In genomic region chr11:35145249-35145648, GRCh38 we compare ENCODE assay signal across 1 cellular context.
TF ChIP-seq lines count a peak whose summit lies in the region.

No MANE protein-coding gene starts in this region.

TF ChIP-seq in GM12878, 131 proteins besides CTCF, POLR2A, EP300 and RAD21 (continued from another document and continues in another):
- TF ChIP-seq BACH1 (IDR thresholded peaks at IDR 0.05; ENCODE audit: borderline replicate concordance) (peak; percentile 59; the same call in 1 of the 2 replicates), NFYA (IDR thresholded peaks at IDR 0.05; ENCODE audit: borderline replicate concordance, low read depth, low read length) (no peak), NBN (IDR thresholded peaks at IDR 0.05) (peak; percentile 48; the same call in 1 of the 2 replicates), HSF1 (IDR thresholded peaks at IDR 0.05; ENCODE audit: low read depth, low read length) (no peak), SRF (IDR thresholded peaks at IDR 0.05; ENCODE audit: low read depth in 2 of 2, low read length in 2 of 2) (peak in 1 of 2 experiments; percentile 29; a peak in 1 of 4 replicates), PAX5 (IDR thresholded peaks at IDR 0.05; ENCODE audit: borderline replicate concordance, low read depth, low read length) (peak; percentile 92), GABPA (IDR thresholded peaks at IDR 0.05; ENCODE audit: low read depth) (peak; percentile 50; the same call in 1 of the 2 replicates), POU2F2 (IDR thresholded peaks at IDR 0.05; ENCODE audit: borderline replicate concordance, low read depth, low read length) (peak; percentile 75; the same call in 2 of the 3 replicates), TAF1 (IDR thresholded peaks at IDR 0.05; ENCODE audit: borderline replicate concordance, low read depth, low read length) (no peak), BCL11A (IDR thresholded peaks at IDR 0.05; ENCODE audit: low read depth, low read length) (peak; percentile 87; the same call in 1 of the 2 replicates), CREM (IDR thresholded peaks at IDR 0.05; ENCODE audit: low read depth) (peak; percentile 93), RCOR1 (conservative IDR thresholded peaks at IDR 0.05; ENCODE audit: low read depth, low read length) (no peak), EGR1 (IDR thresholded peaks at IDR 0.05; ENCODE audit: borderline replicate concordance in 1 of 2, low read depth in 2 of 2, low read length in 2 of 2) (no peak), CREB1 (IDR thresholded peaks at IDR 0.05; ENCODE audit: low read depth) (peak; percentile 71), CBFB (IDR thresholded peaks at IDR 0.05; ENCODE audit: low read depth) (peak; percentile 99), RELA (IDR thresholded peaks at IDR 0.05; ENCODE audit: borderline replicate concordance, partially characterized antibody) (no peak), TCF12 (IDR thresholded peaks at IDR 0.05; ENCODE audit: low read depth, low read length) (peak; percentile 98), DPF2 (IDR thresholded peaks at IDR 0.05) (peak; percentile 91), BMI1 (IDR thresholded peaks at IDR 0.05; ENCODE audit: borderline replicate concordance) (peak; percentile 67; the same call in 1 of the 2 replicates), SKIL (IDR thresholded peaks at IDR 0.05; ENCODE audit: low read depth, poor library complexity, severe bottlenecking) (peak; percentile 92), FOXM1 (IDR thresholded peaks at IDR 0.05; ENCODE audit: low read depth, low read length) (peak; percentile 93; the same call in 1 of the 2 replicates), KDM1A (IDR thresholded peaks at IDR 0.05; ENCODE audit: borderline replicate concordance) (no peak), ETV6 (conservative IDR thresholded peaks at IDR 0.05 in 1 of 2, IDR thresholded peaks at IDR 0.05 in 1 of 2; ENCODE audit: borderline replicate concordance in 1 of 2, low read depth in 1 of 2) (peak in 1 of 2 experiments; percentile 67; a peak in 1 of 4 replicates), NR2F1 (conservative IDR thresholded peaks at IDR 0.05) (peak; percentile 84), CHD2 (IDR thresholded peaks at IDR 0.05; ENCODE audit: borderline replicate concordance, low read depth, low read length) (peak; percentile 52; the same call in 1 of the 2 replicates), ATF7 (IDR thresholded peaks at IDR 0.05; ENCODE audit: low read depth) (peak; percentile 92), IRF4 (IDR thresholded peaks at IDR 0.05; ENCODE audit: low read depth, low read length) (peak; percentile 66), PBX3 (IDR thresholded peaks at IDR 0.05; ENCODE audit: insufficient replicate concordance, low read depth, low read length) (peak; percentile 55), MTA2 (IDR thresholded peaks at IDR 0.05; ENCODE audit: low read depth) (peak; percentile 84), SIN3A (IDR thresholded peaks at IDR 0.05; ENCODE audit: low read depth, low read length) (no peak)
- TF ChIP-seq, protein P1, sequence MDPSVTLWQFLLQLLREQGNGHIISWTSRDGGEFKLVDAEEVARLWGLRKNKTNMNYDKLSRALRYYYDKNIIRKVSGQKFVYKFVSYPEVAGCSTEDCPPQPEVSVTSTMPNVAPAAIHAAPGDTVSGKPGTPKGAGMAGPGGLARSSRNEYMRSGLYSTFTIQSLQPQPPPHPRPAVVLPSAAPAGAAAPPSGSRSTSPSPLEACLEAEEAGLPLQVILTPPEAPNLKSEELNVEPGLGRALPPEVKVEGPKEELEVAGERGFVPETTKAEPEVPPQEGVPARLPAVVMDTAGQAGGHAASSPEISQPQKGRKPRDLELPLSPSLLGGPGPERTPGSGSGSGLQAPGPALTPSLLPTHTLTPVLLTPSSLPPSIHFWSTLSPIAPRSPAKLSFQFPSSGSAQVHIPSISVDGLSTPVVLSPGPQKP (IDR thresholded peaks at IDR 0.05; ENCODE audit: low read depth, low read length) = no peak
- TF ChIP-seq, protein P2, sequence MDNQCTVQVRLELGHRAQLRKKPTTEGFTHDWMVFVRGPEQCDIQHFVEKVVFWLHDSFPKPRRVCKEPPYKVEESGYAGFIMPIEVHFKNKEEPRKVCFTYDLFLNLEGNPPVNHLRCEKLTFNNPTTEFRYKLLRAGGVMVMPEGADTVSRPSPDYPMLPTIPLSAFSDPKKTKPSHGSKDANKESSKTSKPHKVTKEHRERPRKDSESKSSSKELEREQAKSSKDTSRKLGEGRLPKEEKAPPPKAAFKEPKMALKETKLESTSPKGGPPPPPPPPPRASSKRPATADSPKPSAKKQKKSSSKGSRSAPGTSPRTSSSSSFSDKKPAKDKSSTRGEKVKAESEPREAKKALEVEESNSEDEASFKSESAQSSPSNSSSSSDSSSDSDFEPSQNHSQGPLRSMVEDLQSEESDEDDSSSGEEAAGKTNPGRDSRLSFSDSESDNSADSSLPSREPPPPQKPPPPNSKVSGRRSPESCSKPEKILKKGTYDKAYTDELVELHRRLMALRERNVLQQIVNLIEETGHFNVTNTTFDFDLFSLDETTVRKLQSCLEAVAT (IDR thresholded peaks at IDR 0.05) = peak; percentile 91
- TF ChIP-seq, protein P3, sequence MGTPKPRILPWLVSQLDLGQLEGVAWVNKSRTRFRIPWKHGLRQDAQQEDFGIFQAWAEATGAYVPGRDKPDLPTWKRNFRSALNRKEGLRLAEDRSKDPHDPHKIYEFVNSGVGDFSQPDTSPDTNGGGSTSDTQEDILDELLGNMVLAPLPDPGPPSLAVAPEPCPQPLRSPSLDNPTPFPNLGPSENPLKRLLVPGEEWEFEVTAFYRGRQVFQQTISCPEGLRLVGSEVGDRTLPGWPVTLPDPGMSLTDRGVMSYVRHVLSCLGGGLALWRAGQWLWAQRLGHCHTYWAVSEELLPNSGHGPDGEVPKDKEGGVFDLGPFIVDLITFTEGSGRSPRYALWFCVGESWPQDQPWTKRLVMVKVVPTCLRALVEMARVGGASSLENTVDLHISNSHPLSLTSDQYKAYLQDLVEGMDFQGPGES (IDR thresholded peaks at IDR 0.05) = no peak
- TF ChIP-seq, protein P4, sequence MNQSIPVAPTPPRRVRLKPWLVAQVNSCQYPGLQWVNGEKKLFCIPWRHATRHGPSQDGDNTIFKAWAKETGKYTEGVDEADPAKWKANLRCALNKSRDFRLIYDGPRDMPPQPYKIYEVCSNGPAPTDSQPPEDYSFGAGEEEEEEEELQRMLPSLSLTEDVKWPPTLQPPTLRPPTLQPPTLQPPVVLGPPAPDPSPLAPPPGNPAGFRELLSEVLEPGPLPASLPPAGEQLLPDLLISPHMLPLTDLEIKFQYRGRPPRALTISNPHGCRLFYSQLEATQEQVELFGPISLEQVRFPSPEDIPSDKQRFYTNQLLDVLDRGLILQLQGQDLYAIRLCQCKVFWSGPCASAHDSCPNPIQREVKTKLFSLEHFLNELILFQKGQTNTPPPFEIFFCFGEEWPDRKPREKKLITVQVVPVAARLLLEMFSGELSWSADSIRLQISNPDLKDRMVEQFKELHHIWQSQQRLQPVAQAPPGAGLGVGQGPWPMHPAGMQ (IDR thresholded peaks at IDR 0.05; ENCODE audit: borderline replicate concordance) = peak; percentile 58; the same call in 1 of the 2 replicates
- TF ChIP-seq, protein P5, sequence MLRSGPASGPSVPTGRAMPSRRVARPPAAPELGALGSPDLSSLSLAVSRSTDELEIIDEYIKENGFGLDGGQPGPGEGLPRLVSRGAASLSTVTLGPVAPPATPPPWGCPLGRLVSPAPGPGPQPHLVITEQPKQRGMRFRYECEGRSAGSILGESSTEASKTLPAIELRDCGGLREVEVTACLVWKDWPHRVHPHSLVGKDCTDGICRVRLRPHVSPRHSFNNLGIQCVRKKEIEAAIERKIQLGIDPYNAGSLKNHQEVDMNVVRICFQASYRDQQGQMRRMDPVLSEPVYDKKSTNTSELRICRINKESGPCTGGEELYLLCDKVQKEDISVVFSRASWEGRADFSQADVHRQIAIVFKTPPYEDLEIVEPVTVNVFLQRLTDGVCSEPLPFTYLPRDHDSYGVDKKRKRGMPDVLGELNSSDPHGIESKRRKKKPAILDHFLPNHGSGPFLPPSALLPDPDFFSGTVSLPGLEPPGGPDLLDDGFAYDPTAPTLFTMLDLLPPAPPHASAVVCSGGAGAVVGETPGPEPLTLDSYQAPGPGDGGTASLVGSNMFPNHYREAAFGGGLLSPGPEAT (IDR thresholded peaks at IDR 0.05; ENCODE audit: low read depth) = peak; percentile 34; the same call in 1 of the 2 replicates
- TF ChIP-seq, protein P6, sequence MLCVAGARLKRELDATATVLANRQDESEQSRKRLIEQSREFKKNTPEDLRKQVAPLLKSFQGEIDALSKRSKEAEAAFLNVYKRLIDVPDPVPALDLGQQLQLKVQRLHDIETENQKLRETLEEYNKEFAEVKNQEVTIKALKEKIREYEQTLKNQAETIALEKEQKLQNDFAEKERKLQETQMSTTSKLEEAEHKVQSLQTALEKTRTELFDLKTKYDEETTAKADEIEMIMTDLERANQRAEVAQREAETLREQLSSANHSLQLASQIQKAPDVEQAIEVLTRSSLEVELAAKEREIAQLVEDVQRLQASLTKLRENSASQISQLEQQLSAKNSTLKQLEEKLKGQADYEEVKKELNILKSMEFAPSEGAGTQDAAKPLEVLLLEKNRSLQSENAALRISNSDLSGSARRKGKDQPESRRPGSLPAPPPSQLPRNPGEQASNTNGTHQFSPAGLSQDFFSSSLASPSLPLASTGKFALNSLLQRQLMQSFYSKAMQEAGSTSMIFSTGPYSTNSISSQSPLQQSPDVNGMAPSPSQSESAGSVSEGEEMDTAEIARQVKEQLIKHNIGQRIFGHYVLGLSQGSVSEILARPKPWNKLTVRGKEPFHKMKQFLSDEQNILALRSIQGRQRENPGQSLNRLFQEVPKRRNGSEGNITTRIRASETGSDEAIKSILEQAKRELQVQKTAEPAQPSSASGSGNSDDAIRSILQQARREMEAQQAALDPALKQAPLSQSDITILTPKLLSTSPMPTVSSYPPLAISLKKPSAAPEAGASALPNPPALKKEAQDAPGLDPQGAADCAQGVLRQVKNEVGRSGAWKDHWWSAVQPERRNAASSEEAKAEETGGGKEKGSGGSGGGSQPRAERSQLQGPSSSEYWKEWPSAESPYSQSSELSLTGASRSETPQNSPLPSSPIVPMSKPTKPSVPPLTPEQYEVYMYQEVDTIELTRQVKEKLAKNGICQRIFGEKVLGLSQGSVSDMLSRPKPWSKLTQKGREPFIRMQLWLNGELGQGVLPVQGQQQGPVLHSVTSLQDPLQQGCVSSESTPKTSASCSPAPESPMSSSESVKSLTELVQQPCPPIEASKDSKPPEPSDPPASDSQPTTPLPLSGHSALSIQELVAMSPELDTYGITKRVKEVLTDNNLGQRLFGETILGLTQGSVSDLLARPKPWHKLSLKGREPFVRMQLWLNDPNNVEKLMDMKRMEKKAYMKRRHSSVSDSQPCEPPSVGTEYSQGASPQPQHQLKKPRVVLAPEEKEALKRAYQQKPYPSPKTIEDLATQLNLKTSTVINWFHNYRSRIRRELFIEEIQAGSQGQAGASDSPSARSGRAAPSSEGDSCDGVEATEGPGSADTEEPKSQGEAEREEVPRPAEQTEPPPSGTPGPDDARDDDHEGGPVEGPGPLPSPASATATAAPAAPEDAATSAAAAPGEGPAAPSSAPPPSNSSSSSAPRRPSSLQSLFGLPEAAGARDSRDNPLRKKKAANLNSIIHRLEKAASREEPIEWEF (IDR thresholded peaks at IDR 0.05; ENCODE audit: insufficient replicate concordance, low read depth, low read length) = no peak
- TF ChIP-seq, protein P7, sequence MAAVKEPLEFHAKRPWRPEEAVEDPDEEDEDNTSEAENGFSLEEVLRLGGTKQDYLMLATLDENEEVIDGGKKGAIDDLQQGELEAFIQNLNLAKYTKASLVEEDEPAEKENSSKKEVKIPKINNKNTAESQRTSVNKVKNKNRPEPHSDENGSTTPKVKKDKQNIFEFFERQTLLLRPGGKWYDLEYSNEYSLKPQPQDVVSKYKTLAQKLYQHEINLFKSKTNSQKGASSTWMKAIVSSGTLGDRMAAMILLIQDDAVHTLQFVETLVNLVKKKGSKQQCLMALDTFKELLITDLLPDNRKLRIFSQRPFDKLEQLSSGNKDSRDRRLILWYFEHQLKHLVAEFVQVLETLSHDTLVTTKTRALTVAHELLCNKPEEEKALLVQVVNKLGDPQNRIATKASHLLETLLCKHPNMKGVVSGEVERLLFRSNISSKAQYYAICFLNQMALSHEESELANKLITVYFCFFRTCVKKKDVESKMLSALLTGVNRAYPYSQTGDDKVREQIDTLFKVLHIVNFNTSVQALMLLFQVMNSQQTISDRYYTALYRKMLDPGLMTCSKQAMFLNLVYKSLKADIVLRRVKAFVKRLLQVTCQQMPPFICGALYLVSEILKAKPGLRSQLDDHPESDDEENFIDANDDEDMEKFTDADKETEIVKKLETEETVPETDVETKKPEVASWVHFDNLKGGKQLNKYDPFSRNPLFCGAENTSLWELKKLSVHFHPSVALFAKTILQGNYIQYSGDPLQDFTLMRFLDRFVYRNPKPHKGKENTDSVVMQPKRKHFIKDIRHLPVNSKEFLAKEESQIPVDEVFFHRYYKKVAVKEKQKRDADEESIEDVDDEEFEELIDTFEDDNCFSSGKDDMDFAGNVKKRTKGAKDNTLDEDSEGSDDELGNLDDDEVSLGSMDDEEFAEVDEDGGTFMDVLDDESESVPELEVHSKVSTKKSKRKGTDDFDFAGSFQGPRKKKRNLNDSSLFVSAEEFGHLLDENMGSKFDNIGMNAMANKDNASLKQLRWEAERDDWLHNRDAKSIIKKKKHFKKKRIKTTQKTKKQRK (IDR thresholded peaks at IDR 0.05; ENCODE audit: low read depth, low read length) = no peak
